8 cellular contexts compared by ENCODE assay signal in the genomic region with DNA sequence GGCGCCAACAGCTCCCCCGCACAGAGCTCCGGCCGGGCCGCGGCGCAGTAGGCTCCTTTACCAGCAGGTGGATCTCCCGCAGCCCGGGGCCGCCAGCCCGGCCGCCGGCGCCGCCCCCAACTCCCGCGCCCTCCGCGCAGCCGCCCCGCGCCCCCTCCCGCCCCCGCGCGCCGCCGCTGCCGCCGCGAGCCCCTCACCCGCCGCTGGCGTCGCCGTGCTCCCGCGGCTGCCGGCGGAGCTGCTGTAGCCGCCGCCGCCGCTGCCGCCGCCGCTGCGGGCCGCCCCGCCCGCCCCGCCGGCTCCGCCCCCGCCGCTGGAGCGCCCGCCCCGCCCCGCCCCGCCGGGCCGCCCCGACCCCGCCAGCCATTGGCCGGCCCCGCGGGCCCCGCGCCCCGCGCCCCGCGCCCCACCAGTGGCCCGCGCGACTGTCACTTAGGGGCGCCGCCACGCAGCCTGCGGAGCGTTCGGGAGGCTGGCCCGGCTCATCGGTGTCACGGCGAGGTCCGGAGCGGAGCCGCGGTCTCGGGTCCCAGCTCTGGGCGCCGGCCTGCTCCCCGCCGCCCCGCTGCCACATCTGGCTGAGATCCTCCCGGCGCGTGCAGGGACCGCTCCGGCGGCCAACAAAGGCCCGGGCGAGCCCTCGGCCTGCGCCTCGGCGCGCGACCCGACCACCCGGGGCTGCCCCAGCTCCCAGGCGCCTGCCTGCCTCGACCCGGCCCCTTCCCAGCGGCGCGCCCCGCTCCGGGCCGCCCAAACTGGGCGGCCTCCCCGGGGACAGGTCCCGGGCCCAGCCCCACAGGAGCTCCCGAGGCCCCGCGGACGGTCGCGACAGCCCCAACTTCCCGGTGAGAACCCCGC. TPM values are rescaled to one million over a fixed set of nuclear protein-coding genes. Genes with fewer than 3 reads are reported as not detected.
A peak's percentile ranks its signal among the peaks of the same experiment; 100 is the strongest.
DNase-seq lines count a peak whose midpoint lies in the region; ATAC-seq, FAIRE-seq and TF ChIP-seq lines count a peak whose summit lies in the region.

A gene (minus strand): TSS at position 282 of the 858 bp plus-strand sequence. CDS start 4,800 bp downstream, outside the sequence.

- no peak for TF ChIP-seq CTCF in BE2C (IDR thresholded peaks at IDR 0.05; ENCODE audit: low read depth, low read length)

- H3K27me3 ChIP-seq in BE2C, result peaks cover 22% of the 10 kb centered on the region

- ATAC-seq in GM18907 (IDR thresholded peaks at IDR 0.05; ENCODE audit: unreplicated experiment) (peak; percentile 77), HG03159 (IDR thresholded peaks at IDR 0.05; ENCODE audit: unreplicated experiment) (peak; percentile 76)

- no peaks in the 10 kb centered on the region for H3K9me3 ChIP-seq in BE2C

- no peak within 1 kb of the TSS; the same call in 1 of the 2 replicates for H3K4me3 ChIP-seq in BE2C (ENCODE audit: low read depth, low read length)

- FAIRE-seq in frontal cortex (lab: Jason Lieb, UNC), result no peak

- no peaks in the 10 kb centered on the region for H3K4me1 ChIP-seq in BE2C

- no peaks in the 10 kb centered on the region for H3K36me3 ChIP-seq in BE2C

- DNase-seq in BE2C (peak; percentile 46), RPMI7951 (ENCODE audit: low read depth) (peak; percentile 49), frontal cortex (ENCODE audit: low spot score in 2 of 2) (peak; percentile 87 to 91), nucleus accumbens (lab: John Stamatoyannopoulos, UW) (peak in 54 of 56 donors; percentile 25 to 89 (median 70)), superior temporal gyrus (ENCODE audit: extremely low spot score) (peak; percentile 74)
- peak; percentile 93 for DNase-seq in activated effector memory CD4-positive, alpha-beta T cell treated with anti-CD3 and anti-CD28 coated beads, Interleukin-2, amount 50 U/mL, for 16 hours

RNA-seq across cellular contexts. Expression of the gene that starts here (rescaled TPM):
- polyA plus RNA-seq in BE2C (2012; ENCODE audit: insufficient read depth, insufficient read length, low read depth), result 0.06 TPM
- 0.20 TPM in 1 of 2 replicates, not detected in the other for total RNA-seq in RPMI7951 (2014; rRNA removed; shearing (Covaris generic))
- total RNA-seq in frontal cortex, result 38.3 TPM

Comparison
In these comparisons a context has a peak if more than half of its experiments do, and no peak if none do; other contexts are left out.
1. RNA of the gene that starts here (total RNA-seq): 38.3 TPM in frontal cortex (single experiment); 0.20 TPM in RPMI7951; every median in the first group is over 10 times any median in the second.
2. Peak in DNase-seq in RPMI7951; RNA of the gene not detected or under 1 TPM.
3. Peak in every context shown above with its lines, with median percentiles within 50 percentile points of each other: DNase-seq.